In genomic region chr19:2716275-2716650, GRCh38 we compare ENCODE assay signal across 26 cellular contexts. TPM values are rescaled to one million over a fixed set of nuclear protein-coding genes. Genes with fewer than 3 reads are reported as not detected.
"Had no signal": no experiment of that assay in that cellular context is flagged by ENCODE, and none has a peak within 500 bp of the region (broad histone marks: within the 10 kb centered on the region; RNA-seq: fewer than 3 reads in every experiment).

No MANE protein-coding gene starts in this region.

- H3K79me2 ChIP-seq: parathyroid adenoma had no signal

- DNase-seq: colonic mucosa; dermis blood vessel endothelial cell; effector memory CD4-positive, alpha-beta T cell; foreskin melanocyte; glutamatergic neuron; heart right ventricle; hippocampal formation; kidney glomerular epithelial cell; left colon; naive thymus-derived CD8-positive, alpha-beta T cell; stimulated activated CD4-positive, alpha-beta T cell treated with anti-CD3 and anti-CD28 coated beads, Interleukin-2, amount 100 ng/mL, for 24 hours; stimulated activated CD4-positive, alpha-beta T cell treated with anti-CD3 and anti-CD28 coated beads, Interleukin-4, amount 100 ng/mL, for 24 hours; transverse colon had no signal

- H3K36me3 ChIP-seq: colonic mucosa, neutrophil, suprapubic skin, transverse colon, vagina had no signal

- H3K27ac Mint-ChIP-seq: naive thymus-derived CD8-positive, alpha-beta T cell; progenitor cell of endocrine pancreas; stimulated activated effector memory CD8-positive, alpha-beta T cell treated with anti-CD3 and anti-CD28 coated beads, Interleukin-12 subunit alpha, Interleukin-12 subunit beta, amount 100 ng/mL, for 72 hours; stimulated activated naive CD8-positive, alpha-beta T cell treated with anti-CD3 and anti-CD28 coated beads, Interleukin-15, Interleukin-2, amounts not matched to agents 100 ng/mL and 50 ng/mL, for 24 hours had no signal

- H3K27me3 ChIP-seq: vagina had no signal

- ATAC-seq: heart right ventricle; left colon; naive thymus-derived CD8-positive, alpha-beta T cell; sciatic nerve; stimulated activated effector memory CD8-positive, alpha-beta T cell treated with anti-CD3 and anti-CD28 coated beads, Interleukin-12 subunit alpha, Interleukin-12 subunit beta, amount 100 ng/mL, for 72 hours had no signal

- H3K4me3 Mint-ChIP-seq: central memory CD8-positive, alpha-beta T cell; neural crest cell; stimulated activated effector memory CD8-positive, alpha-beta T cell treated with anti-CD3 and anti-CD28 coated beads, Interleukin-12 subunit alpha, Interleukin-12 subunit beta, amount 100 ng/mL, for 72 hours; stimulated activated naive CD8-positive, alpha-beta T cell treated with anti-CD3 and anti-CD28 coated beads, Interleukin-15, Interleukin-2, amounts not matched to agents 100 ng/mL and 50 ng/mL, for 24 hours had no signal

- H3K4me3 ChIP-seq: colonic mucosa, esophagus muscularis mucosa, heart right ventricle, suprapubic skin, transverse colon, vagina had no signal

- H3K9me3 ChIP-seq: colonic mucosa, neutrophil, transverse colon had no signal

- H3K4me1 ChIP-seq: colonic mucosa had no signal

- H2AFZ ChIP-seq: parathyroid adenoma had no signal

- H3K9ac ChIP-seq: parathyroid adenoma had no signal

- H3K27ac ChIP-seq: colonic mucosa, esophagus muscularis mucosa, heart right ventricle, neutrophil, parathyroid adenoma, suprapubic skin, transverse colon, vagina had no signal

- H3K36me3 Mint-ChIP-seq: stimulated activated effector memory CD8-positive, alpha-beta T cell treated with anti-CD3 and anti-CD28 coated beads, Interleukin-12 subunit alpha, Interleukin-12 subunit beta, amount 100 ng/mL, for 72 hours had no signal

RNA-seq across cellular contexts. Expression of gene DIRAS1, which starts 4.9 kb away (rescaled TPM):
- total RNA-seq: epithelial cell of proximal tubule had no signal
- polyA plus RNA-seq: naive thymus-derived CD8-positive, alpha-beta T cell had no signal

RNA-seq across cellular contexts. Expression of gene GNG7, which starts 13.8 kb away (rescaled TPM):
- total RNA-seq: myocyte had no signal
